Comparison of ENCODE assay signal across 8 cellular contexts in the genomic region with DNA sequence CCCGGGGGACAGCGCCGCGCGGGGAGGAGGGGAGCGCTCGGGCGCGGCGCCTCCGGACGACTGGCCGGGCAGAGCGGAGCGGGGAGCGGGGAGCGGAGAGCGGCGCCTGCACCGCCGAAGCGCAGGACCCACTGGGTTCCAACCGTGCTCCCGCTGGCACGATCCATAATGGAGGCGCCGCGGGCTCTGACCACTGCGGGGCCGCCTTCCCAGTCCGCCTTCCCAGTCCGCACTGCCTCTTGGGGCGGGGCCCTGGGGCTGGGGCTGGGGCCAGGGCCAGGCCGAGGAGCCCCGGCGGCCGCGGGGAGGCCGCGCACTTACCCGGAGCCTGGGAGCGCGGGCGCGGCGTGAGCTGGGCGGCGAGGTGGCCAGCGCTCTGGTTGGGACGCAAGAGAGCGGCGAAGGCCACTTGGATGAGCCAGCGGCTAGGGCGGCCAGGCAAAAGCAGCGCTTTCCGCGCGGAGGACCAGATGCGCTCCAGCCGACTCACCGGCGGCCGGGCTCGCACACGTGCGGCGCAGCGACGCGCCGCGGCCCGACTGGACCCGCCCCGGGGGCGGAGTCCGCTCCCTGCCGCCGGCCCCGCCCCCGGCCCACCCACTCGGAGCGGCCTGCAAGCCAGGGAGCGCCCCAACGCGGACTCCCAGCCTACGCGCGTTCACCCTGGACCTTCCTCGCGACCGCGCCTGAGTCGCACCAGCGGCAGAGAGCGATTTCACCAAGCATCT. TPM values are rescaled to one million over a fixed set of nuclear protein-coding genes. Genes with fewer than 3 reads are reported as not detected.
DNase-seq lines count a peak whose midpoint lies in the region; ATAC-seq, FAIRE-seq and TF ChIP-seq lines count a peak whose summit lies in the region.

A gene with protein sequence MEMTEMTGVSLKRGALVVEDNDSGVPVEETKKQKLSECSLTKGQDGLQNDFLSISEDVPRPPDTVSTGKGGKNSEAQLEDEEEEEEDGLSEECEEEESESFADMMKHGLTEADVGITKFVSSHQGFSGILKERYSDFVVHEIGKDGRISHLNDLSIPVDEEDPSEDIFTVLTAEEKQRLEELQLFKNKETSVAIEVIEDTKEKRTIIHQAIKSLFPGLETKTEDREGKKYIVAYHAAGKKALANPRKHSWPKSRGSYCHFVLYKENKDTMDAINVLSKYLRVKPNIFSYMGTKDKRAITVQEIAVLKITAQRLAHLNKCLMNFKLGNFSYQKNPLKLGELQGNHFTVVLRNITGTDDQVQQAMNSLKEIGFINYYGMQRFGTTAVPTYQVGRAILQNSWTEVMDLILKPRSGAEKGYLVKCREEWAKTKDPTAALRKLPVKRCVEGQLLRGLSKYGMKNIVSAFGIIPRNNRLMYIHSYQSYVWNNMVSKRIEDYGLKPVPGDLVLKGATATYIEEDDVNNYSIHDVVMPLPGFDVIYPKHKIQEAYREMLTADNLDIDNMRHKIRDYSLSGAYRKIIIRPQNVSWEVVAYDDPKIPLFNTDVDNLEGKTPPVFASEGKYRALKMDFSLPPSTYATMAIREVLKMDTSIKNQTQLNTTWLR (minus strand): TSS at position 541 of the 728 bp plus-strand sequence. CDS start 13,759 bp downstream, outside the sequence.

- FAIRE-seq in kidney (lab: Jason Lieb, UNC) = no peak

- H3K36me3 Mint-ChIP-seq in central memory CD8-positive, alpha-beta T cell (ENCODE audit: insufficient read depth) = peaks cover 2% of the 10 kb centered on the region

- no peak for TF ChIP-seq CTCF in kidney (IDR thresholded peaks at IDR 0.05; ENCODE audit: borderline replicate concordance, extremely low read depth, insufficient read depth)

- DNase-seq in AG08395 (ENCODE audit: low spot score) (peak; percentile 96), NCI-H2227 (lab: John Stamatoyannopoulos, UW; ENCODE audit: unreplicated experiment) (peak; percentile 95), kidney (peak; percentile 95)
- peak; percentile 67 to 74 (median 70) for DNase-seq in activated CD4-positive, CD25-positive, alpha-beta regulatory T cell (lab: John Stamatoyannopoulos, UW)
- DNase-seq in central memory CD8-positive, alpha-beta T cell (ENCODE audit: low spot score in 2 of 2) = peak; percentile 48 to 56
- DNase-seq in stimulated activated CD4-positive, alpha-beta T cell treated with anti-CD3 and anti-CD28 coated beads, Interleukin-15, amount 100 ng/mL, for 1 hour (ENCODE audit: low read depth in 1 of 2, low spot score in 1 of 2) = peak; percentile 57 to 76

- no peaks in the 10 kb centered on the region for H3K9me3 Mint-ChIP-seq in central memory CD8-positive, alpha-beta T cell

- H3K27ac ChIP-seq in kidney (ENCODE audit: low read depth in 2 of 2, low read length in 2 of 2) = peak within 1 kb of the TSS; percentile 74 to 76

- no peaks in the 10 kb centered on the region for H3K27me3 Mint-ChIP-seq in central memory CD8-positive, alpha-beta T cell

- peak within 1 kb of the TSS; percentile 67 to 73 for H3K4me3 ChIP-seq in kidney (ENCODE audit: low read length in 2 of 2)

- peak within 1 kb of the TSS; percentile 95 for H3K4me3 Mint-ChIP-seq in central memory CD8-positive, alpha-beta T cell

- H3K9ac ChIP-seq in kidney (ENCODE audit: low read length in 2 of 2) = peak within 1 kb of the TSS; percentile 59 to 80

- no peaks in the 10 kb centered on the region for H3K36me3 ChIP-seq in kidney (ENCODE audit: control insufficient read depth in 1 of 2, insufficient read depth in 2 of 2, low read length in 2 of 2)

- intact Hi-C loops in kidney (cut with DNase I) = no loop called here

- peak within 1 kb of the TSS; percentile 85 for H3K27ac Mint-ChIP-seq in central memory CD8-positive, alpha-beta T cell (ENCODE audit: low read depth)

- no peaks in the 10 kb centered on the region for H3K4me1 ChIP-seq in kidney (ENCODE audit: control insufficient read depth in 1 of 2, insufficient read depth in 1 of 2, low read depth in 1 of 2, low read length in 2 of 2)

- H3K9me3 ChIP-seq in kidney (ENCODE audit: control insufficient read depth in 1 of 2, low read length in 2 of 2) = no peaks in the 10 kb centered on the region

- peak; percentile 88 for ATAC-seq in GM18907 (IDR thresholded peaks at IDR 0.05; ENCODE audit: unreplicated experiment)
- ATAC-seq in HG03139 (IDR thresholded peaks at IDR 0.05; ENCODE audit: unreplicated experiment) = peak; percentile 80
- peak; percentile 90 for ATAC-seq in central memory CD8-positive, alpha-beta T cell (replicated peaks; ENCODE audit: extremely low read depth, poor library complexity, severe bottlenecking)

- H3K4me1 Mint-ChIP-seq in central memory CD8-positive, alpha-beta T cell = no peaks in the 10 kb centered on the region

RNA-seq across cellular contexts. Expression of the gene that starts here (rescaled TPM):
- total RNA-seq in kidney = 10.6 TPM
- 2.6 TPM for polyA plus RNA-seq in kidney (ENCODE audit: insufficient read depth, low read depth, low replicate concordance)

Comparison
In these comparisons a context has a peak if more than half of its experiments do, and no peak if none do; other contexts are left out.
1. Peak in every context shown above with its lines: DNase-seq, ATAC-seq, H3K4me3 ChIP-seq and H3K27ac ChIP-seq.